ENCODE assay signal across 1 cellular context in genomic region chr3:15781637-15782402, GRCh38.
TF ChIP-seq lines count a peak whose summit lies in the region.

No MANE protein-coding gene starts in this region.

TF ChIP-seq in IMR-90, 13 proteins besides CTCF, POLR2A, EP300 and RAD21:
- TF ChIP-seq CEBPB (IDR thresholded peaks at IDR 0.05; ENCODE audit: low read depth, low read length) (no peak), ELK1 (IDR thresholded peaks at IDR 0.05; ENCODE audit: borderline replicate concordance, low read depth, low read length) (no peak), MAFK (IDR thresholded peaks at IDR 0.05; ENCODE audit: low read depth, low read length) (no peak), FOS (IDR thresholded peaks at IDR 0.05; ENCODE audit: low read depth, low read length) (no peak), USF2 (IDR thresholded peaks at IDR 0.05; ENCODE audit: low read depth, low read length) (no peak), BHLHE40 (IDR thresholded peaks at IDR 0.05; ENCODE audit: low read depth, low read length) (no peak), MXI1 (IDR thresholded peaks at IDR 0.05; ENCODE audit: borderline replicate concordance, low read depth, low read length) (no peak), NFE2L2 (IDR thresholded peaks at IDR 0.05; ENCODE audit: low read depth, low read length) (no peak), SMC3 (IDR thresholded peaks at IDR 0.05; ENCODE audit: low read depth, low read length) (no peak), MAZ (IDR thresholded peaks at IDR 0.05; ENCODE audit: borderline replicate concordance, low read depth, low read length) (no peak), RCOR1 (IDR thresholded peaks at IDR 0.05; ENCODE audit: insufficient replicate concordance, low read length) (no peak), CHD1 (IDR thresholded peaks at IDR 0.05; ENCODE audit: low read depth, low read length) (no peak), RFX5 (IDR thresholded peaks at IDR 0.05; ENCODE audit: low read depth, low read length) (no peak)
